2 cellular contexts compared by ENCODE assay signal in the genomic region with DNA sequence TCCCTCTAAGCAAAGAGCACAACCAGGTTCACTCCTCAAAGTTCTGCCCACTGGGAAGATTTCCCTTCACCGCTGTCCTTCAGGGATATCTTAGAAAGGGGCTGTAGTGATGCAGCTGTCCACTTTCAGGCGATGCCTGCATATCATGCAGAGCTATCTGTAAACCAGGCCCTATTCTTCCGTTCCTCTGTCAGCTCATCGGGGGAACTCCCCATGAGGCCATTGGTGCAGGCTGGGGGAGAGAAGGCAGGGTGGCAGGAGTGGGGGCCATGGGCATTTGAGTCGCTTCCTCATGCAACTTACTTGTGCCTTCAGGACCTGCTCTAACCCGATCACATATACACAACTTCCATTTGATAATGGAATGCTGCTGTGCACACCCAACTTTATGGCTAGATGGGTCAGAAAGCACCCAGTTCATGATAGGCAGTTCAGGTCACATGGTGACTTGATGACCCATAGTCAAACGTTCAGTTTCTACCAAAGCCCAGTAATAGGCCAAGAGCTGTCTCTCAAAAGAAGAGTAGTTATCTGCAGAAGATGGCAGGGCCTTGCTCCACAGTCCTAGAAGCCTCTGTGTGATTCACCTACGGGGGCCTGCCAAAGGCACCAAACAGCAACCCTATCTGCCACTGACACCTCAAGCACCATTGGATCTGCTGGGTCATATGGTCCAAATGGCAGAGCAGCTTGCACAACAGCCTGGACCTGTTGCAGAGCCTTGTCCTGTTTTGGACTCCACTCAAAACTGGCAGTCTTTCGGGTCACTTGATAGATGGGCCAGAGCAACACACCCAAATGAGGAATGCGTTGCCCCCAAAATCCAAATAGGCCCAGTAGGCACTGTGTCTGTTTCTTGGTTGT.
TF ChIP-seq lines count a peak whose summit lies in the region.

No MANE protein-coding gene starts in this region.

TF ChIP-seq in GM12878, 131 proteins besides CTCF, POLR2A, EP300 and RAD21:
- TF ChIP-seq YY1 (IDR thresholded peaks at IDR 0.05; ENCODE audit: low read depth, low read length): 0 out of 2 replicates have a peak, but pooled peaks have one; percentile 10

TF ChIP-seq in HepG2, 621 proteins besides CTCF, POLR2A, EP300 and RAD21:
- peak; percentile 74; the same call in 1 of the 2 replicates for TF ChIP-seq ZNF331 (CRISPR knock-in tag; IDR thresholded peaks at IDR 0.05)
